1 cellular context compared by ENCODE assay signal in the genomic region with DNA sequence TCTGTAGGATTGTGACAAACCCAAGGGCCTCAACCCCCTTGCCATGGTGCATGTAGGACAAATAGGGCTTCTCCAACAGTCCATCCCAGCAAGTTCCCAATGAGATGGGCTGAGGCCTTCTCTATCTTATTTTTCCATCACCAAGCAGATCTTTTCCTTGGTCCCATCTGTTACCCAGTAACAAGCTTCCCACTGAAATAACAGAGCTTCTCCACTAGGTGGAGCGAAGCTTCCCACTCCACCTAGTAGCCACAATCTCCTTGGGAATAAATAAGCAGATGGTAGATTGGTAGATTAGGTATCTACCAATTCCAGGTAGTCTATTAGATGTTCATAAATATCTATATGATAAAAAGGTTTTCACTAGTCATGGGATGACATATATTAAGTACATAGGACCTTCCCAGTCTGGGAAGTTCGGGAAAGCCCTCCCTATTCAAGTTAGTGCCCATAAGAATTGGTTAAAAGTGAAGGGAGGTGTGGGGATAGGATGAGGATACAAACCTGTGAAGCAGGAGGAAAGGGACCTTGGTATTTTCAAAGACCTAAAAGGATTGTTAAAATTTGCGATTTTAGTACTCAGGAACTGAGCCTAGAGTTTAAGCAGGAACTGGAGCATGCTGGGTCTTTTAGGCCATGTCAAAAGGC.
TF ChIP-seq lines count a peak whose summit lies in the region.

No MANE protein-coding gene starts in this region.

TF ChIP-seq in GM23338, 12 proteins besides CTCF, POLR2A, EP300 and RAD21:
- TF ChIP-seq EZH2 (IDR thresholded peaks at IDR 0.05; ENCODE audit: low read depth, unreplicated experiment) (no peak), POLR2AphosphoS5 (IDR thresholded peaks at IDR 0.05; ENCODE audit: low read depth) (no peak), CREB1 (CRISPR knock-in tag; IDR thresholded peaks at IDR 0.05; ENCODE audit: low read depth) (no peak), STAT1 (IDR thresholded peaks at IDR 0.05; ENCODE audit: unreplicated experiment) (no peak)
- TF ChIP-seq, protein P1, sequence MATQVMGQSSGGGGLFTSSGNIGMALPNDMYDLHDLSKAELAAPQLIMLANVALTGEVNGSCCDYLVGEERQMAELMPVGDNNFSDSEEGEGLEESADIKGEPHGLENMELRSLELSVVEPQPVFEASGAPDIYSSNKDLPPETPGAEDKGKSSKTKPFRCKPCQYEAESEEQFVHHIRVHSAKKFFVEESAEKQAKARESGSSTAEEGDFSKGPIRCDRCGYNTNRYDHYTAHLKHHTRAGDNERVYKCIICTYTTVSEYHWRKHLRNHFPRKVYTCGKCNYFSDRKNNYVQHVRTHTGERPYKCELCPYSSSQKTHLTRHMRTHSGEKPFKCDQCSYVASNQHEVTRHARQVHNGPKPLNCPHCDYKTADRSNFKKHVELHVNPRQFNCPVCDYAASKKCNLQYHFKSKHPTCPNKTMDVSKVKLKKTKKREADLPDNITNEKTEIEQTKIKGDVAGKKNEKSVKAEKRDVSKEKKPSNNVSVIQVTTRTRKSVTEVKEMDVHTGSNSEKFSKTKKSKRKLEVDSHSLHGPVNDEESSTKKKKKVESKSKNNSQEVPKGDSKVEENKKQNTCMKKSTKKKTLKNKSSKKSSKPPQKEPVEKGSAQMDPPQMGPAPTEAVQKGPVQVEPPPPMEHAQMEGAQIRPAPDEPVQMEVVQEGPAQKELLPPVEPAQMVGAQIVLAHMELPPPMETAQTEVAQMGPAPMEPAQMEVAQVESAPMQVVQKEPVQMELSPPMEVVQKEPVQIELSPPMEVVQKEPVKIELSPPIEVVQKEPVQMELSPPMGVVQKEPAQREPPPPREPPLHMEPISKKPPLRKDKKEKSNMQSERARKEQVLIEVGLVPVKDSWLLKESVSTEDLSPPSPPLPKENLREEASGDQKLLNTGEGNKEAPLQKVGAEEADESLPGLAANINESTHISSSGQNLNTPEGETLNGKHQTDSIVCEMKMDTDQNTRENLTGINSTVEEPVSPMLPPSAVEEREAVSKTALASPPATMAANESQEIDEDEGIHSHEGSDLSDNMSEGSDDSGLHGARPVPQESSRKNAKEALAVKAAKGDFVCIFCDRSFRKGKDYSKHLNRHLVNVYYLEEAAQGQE (IDR thresholded peaks at IDR 0.05; ENCODE audit: unreplicated experiment), result no peak
